In genomic region chr2:73981081-73981968, GRCh38 we compare ENCODE assay signal across 1 cellular context.
TF ChIP-seq lines count a peak whose summit lies in the region.

No MANE protein-coding gene starts in this region.

TF ChIP-seq in IMR-90, 13 proteins besides CTCF, POLR2A, EP300 and RAD21 (continued from another document):
- TF ChIP-seq USF2 (IDR thresholded peaks at IDR 0.05; ENCODE audit: low read depth, low read length) (no peak), NFE2L2 (IDR thresholded peaks at IDR 0.05; ENCODE audit: low read depth, low read length) (no peak), RCOR1 (IDR thresholded peaks at IDR 0.05; ENCODE audit: insufficient replicate concordance, low read length) (no peak), MAZ (IDR thresholded peaks at IDR 0.05; ENCODE audit: borderline replicate concordance, low read depth, low read length) (no peak), MAFK (IDR thresholded peaks at IDR 0.05; ENCODE audit: low read depth, low read length) (no peak)
